2 cellular contexts compared by ENCODE assay signal in the genomic region with DNA sequence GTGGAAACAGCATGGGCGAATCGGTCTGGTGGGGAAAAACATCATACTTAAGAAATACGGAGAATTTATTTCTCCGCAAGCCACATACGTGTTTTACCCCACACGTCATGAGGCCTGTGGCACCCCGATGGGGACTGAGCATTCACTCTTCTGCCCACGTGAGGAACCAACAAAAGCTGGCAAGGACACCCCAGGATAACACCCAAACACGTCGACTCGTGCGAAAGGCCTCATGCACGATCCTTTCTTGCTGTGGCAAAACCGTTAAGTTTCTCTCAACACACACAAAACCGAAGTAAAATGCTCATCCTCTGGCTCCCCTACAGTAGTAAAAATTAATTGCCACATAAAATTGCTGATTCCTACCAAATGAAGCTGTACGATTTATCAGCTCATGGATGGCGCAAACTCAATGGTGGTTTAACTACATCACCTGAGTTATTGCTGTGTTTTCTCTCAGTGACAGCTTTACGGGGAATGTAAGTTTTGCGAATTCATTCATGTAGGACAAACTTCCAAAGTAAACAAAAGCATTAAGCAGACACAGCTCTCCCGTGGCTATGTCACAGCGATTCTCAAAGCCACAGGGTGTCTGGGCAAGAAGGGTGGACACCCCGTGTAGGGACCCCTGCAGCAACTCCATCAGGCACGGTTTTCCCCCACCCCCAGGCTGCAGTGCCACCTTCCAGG.
TF ChIP-seq lines count a peak whose summit lies in the region.

No MANE protein-coding gene starts in this region.

TF ChIP-seq in A549, 52 proteins besides CTCF, POLR2A, EP300 and RAD21:
- TF ChIP-seq JUNB (IDR thresholded peaks at IDR 0.05), result no peak
- peak; percentile 37 for TF ChIP-seq MAFK (IDR thresholded peaks at IDR 0.05; ENCODE audit: partially characterized antibody)
- TF ChIP-seq NR3C1 (IDR thresholded peaks at IDR 0.05), result no peak

TF ChIP-seq in H1, 55 proteins besides CTCF, POLR2A, EP300 and RAD21:
- TF ChIP-seq POLR2AphosphoS5 (IDR thresholded peaks at IDR 0.05; ENCODE audit: low read depth, low read length), result 0 out of 2 replicates have a peak, but pooled peaks have one; percentile 27
- no peak for TF ChIP-seq CBX8 (IDR thresholded peaks at IDR 0.05; ENCODE audit: borderline replicate concordance, low read depth, low read length)
- no peak for TF ChIP-seq FOSL1 (IDR thresholded peaks at IDR 0.05; ENCODE audit: insufficient read depth, low read depth, low read length)
- TF ChIP-seq TAF1 (IDR thresholded peaks at IDR 0.05; ENCODE audit: low read depth, low read length), result no peak
